ENCODE assay signal across 10 cellular contexts in the genomic region with DNA sequence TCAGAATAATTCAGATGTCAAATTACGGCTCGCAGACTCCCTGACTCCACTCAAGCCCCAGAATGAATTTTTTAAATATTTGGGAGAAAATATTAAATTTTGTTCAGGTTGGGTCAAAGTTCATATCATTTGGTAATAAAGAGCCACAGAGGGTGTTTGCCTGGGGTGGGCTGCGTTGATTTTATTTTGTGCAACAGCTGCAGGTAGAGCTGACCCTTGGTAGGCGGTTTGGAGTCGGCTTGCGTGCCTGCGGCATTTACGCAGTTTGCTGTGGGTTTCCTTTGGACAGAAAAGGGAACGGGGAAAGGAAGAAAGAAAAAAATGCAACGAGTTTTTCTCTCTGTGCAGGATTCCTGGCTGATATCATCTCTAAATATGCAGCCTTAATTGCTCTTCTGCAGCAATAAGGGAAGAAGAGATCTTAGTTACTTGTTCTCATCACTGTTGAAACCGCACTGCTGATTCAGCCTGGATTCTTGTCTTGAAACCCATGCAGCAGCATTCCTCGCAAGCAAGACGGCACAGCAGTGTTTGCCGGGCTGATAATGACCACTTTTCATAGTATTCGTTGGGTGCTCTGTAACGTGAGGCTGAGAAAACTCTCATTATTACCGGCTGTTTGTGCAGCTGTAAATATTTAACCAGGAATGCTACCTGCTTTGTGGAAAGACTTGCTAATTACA.
DNase-seq lines count a peak whose midpoint lies in the region; FAIRE-seq and TF ChIP-seq lines count a peak whose summit lies in the region.
"Had no signal": no experiment of that assay in that cellular context is flagged by ENCODE, and none has a peak within 500 bp of the region (broad histone marks: within the 10 kb centered on the region; RNA-seq: fewer than 3 reads in every experiment).

No MANE protein-coding gene starts in this region.

- no peak overlapping the region for H2BK15ac ChIP-seq in H1 (ENCODE audit: low read length)

- H3K56ac ChIP-seq in H1 (replicated peaks; ENCODE audit: insufficient read length, low read depth, low read length) = no peak overlapping the region

- no peak overlapping the region for H2AK5ac ChIP-seq in H1 (ENCODE audit: low read depth, low read length)

- no peak overlapping the region for H3K14ac ChIP-seq in H1 (ENCODE audit: insufficient read length)

- H4K91ac ChIP-seq in H1 (replicated peaks; ENCODE audit: insufficient read length, low read length) = no peak overlapping the region

- POLR2A ChIA-PET in H1 (lab: Charles Lee; ENCODE audit: partially characterized antibody) = interaction anchor here (0.7 kb wide), 1 partner anchor 118 kb away, joined by 4 read pairs; no protein-coding TSS in a partner anchor

- no peaks in the 10 kb centered on the region for H3K9me3 ChIP-seq in H1 (ENCODE audit: insufficient read depth in 2 of 2, low read depth in 1 of 2, low read length in 1 of 2)

- H3K4me2 ChIP-seq in H1 (ENCODE audit: insufficient read depth in 1 of 2, low read depth in 2 of 2, low read length in 2 of 2) = no peak overlapping the region

- no peaks in the 10 kb centered on the region for H3K79me1 ChIP-seq in H1 (ENCODE audit: low read depth, low read length)

- CTCF ChIA-PET in H1 (lab: Charles Lee; ENCODE audit: partially characterized antibody) = interaction anchor here (0.6 to 1.6 kb wide), 4 partner anchors 16 to 283 kb away, joined by 3 to 5 read pairs (median 3); no protein-coding TSS in a partner anchor

- H3K23me2 ChIP-seq in H1 (ENCODE audit: low read depth, low read length) = no peaks in the 10 kb centered on the region

- no peak overlapping the region for H3K9ac ChIP-seq in H1 (replicated peaks in 1 of 4; ENCODE audit: extremely low read depth in 1 of 4, low read depth in 3 of 4, low read length in 3 of 4)

- no peak for FAIRE-seq in H1 (lab: Jason Lieb, UNC)

- no peaks in the 10 kb centered on the region for H3K79me2 ChIP-seq in H1 (ENCODE audit: control insufficient read depth in 1 of 2, insufficient read depth in 2 of 2, low read length in 2 of 2)

- no peak overlapping the region for H3K23ac ChIP-seq in H1 (ENCODE audit: insufficient read length)

- H3K27ac ChIP-seq in H1 (ENCODE audit: low read depth, low read length) = no peak overlapping the region

- no peak overlapping the region for H4K8ac ChIP-seq in H1 (ENCODE audit: extremely low read depth, insufficient read depth, low read length)

- H3K4ac ChIP-seq in H1 (replicated peaks; ENCODE audit: insufficient read length, low read depth, low read length) = no peak overlapping the region

- H3K27me3 ChIP-seq in H1 (replicated peaks in 1 of 4; ENCODE audit: control insufficient read depth in 3 of 4, extremely low read depth in 1 of 4, insufficient read depth in 3 of 4, low read length in 3 of 4) = peaks cover 0 to 2% (median 0%) of the 10 kb centered on the region in 4 experiments; a peak in 1 of 7 replicates

- 82% methylated on average over 17 of the region's 17 CpGs; no CpG with 5 or more reads in 1 of the 2 experiments for WGBS in H1 (ENCODE audit: extremely low coverage in 1 of 2, insufficient coverage in 1 of 2, insufficient read length in 1 of 2, insufficient replicate concordance in 2 of 2, low coverage in 1 of 2, low lambda C conversion rate in 2 of 2, missing lambda C conversion rate in 1 of 2), 2 experiments

- H3K4me1 ChIP-seq in H1 (replicated peaks in 1 of 4; ENCODE audit: control insufficient read depth in 3 of 4, insufficient read depth in 4 of 4, low read length in 3 of 4) = peaks cover 4 to 17% (median 12%) of the 10 kb centered on the region in 4 experiments; a peak in 6 of 7 replicates

- DNase-seq in GM04503 (ENCODE audit: low read depth) (peak; percentile 22), NCI-H526 (lab: John Stamatoyannopoulos, UW) (peak; percentile 51 to 60), H1 (ENCODE audit: low read depth in 1 of 2, low spot score in 2 of 2) (no peak), renal cortical epithelial cell (ENCODE audit: low read depth) (peak; percentile 86), ureter (ENCODE audit: low spot score) (no peak), RPMI8226 (no peak)
- no peak for DNase-seq in stimulated activated CD4-positive, alpha-beta T cell treated with anti-CD3 and anti-CD28 coated beads, Interleukin-4, amount 100 ng/mL, for 1 hour
- DNase-seq: activated T-cell treated with anti-CD3 and anti-CD28 coated beads, Interleukin-2, amount 50 U/mL, for 4 hours; H9; stimulated activated CD4-positive, alpha-beta T cell treated with anti-CD3 and anti-CD28 coated beads, Interleukin-2, amount 100 ng/mL, for 24 hours had no signal

- TF ChIP-seq POLR2A in H1 (IDR thresholded peaks at IDR 0.05; ENCODE audit: control extremely low read depth in 1 of 2, low read depth in 2 of 2, low read length in 2 of 2) = no peak

- H2AFZ ChIP-seq in H1 (ENCODE audit: low read length) = 0 out of 2 replicates have a peak overlapping the region, but pooled peaks have one; percentile 25

- TF ChIP-seq RAD21 in H1 (IDR thresholded peaks at IDR 0.05 in 1 of 2, conservative IDR thresholded peaks at IDR 0.05 in 1 of 2; ENCODE audit: low read depth in 2 of 2, low read length in 2 of 2) = no peak

- TF ChIP-seq CTCF in H1 (IDR thresholded peaks at IDR 0.05; ENCODE audit: control extremely low read depth in 1 of 3, insufficient read depth in 1 of 3, low read depth in 1 of 3, low read length in 3 of 3) = no peak

- H3K36me3 ChIP-seq in H1 (ENCODE audit: control insufficient read depth in 2 of 4, insufficient read depth in 4 of 4, low read length in 3 of 4) = no peaks in the 10 kb centered on the region; a peak in 1 of 8 replicates

- no peak overlapping the region for H4K5ac ChIP-seq in H1 (ENCODE audit: insufficient read length, low read depth, low read length)

- H2BK20ac ChIP-seq in H1 (ENCODE audit: low read length) = no peak overlapping the region; the same call in 1 of the 2 replicates

- H4K20me1 ChIP-seq in H1 (replicated peaks in 1 of 2; ENCODE audit: control insufficient read depth in 1 of 2, insufficient read depth in 2 of 2, low read length in 2 of 2) = no peaks in the 10 kb centered on the region

- H2BK12ac ChIP-seq in H1 (ENCODE audit: low read depth, low read length) = no peak overlapping the region

- H3K4me3 ChIP-seq in H1 (ENCODE audit: extremely low read depth in 1 of 4, insufficient read depth in 2 of 4, low read depth in 3 of 4, low read length in 4 of 4) = no peak overlapping the region

- TF ChIP-seq EP300 in H1 (IDR thresholded peaks at IDR 0.05; ENCODE audit: borderline replicate concordance in 1 of 2, low read depth in 2 of 2, low read length in 2 of 2) = no peak

- H2BK120ac ChIP-seq in H1 (replicated peaks; ENCODE audit: low read depth, low read length) = no peak overlapping the region

- no peak overlapping the region for H3K18ac ChIP-seq in H1 (ENCODE audit: extremely low read depth, low read length)

- no peak overlapping the region for H2BK5ac ChIP-seq in H1 (ENCODE audit: low read depth, low read length)

TF ChIP-seq in H1, 55 proteins besides CTCF, POLR2A, EP300 and RAD21:
- TF ChIP-seq GABPA (IDR thresholded peaks at IDR 0.05; ENCODE audit: borderline replicate concordance, insufficient read depth, low read length) (no peak), SIN3A (conservative IDR thresholded peaks at IDR 0.05 in 1 of 2, IDR thresholded peaks at IDR 0.05 in 1 of 2; ENCODE audit: low read depth in 1 of 2, low read length in 2 of 2) (no peak)

Comparison
In these comparisons a context has a peak if more than half of its experiments do, and no peak if none do; other contexts are left out.
1. DNase-seq: peak in GM04503 (single experiment), NCI-H526 (2 of 2) and renal cortical epithelial cell (single experiment); none in H1 (0 of 2), ureter (single experiment), RPMI8226 (single experiment) and stimulated activated CD4-positive, alpha-beta T cell treated with anti-CD3 and anti-CD28 coated beads, Interleukin-4, amount 100 ng/mL, for 1 hour (single experiment).